21 cellular contexts compared by ENCODE assay signal in genomic region chr5:9251379-9251980, GRCh38.
A peak's percentile ranks its signal among the peaks of the same experiment; 100 is the strongest.
DNase-seq lines count a peak whose midpoint lies in the region; ATAC-seq and TF ChIP-seq lines count a peak whose summit lies in the region.
"Had no signal": no experiment of that assay in that cellular context is flagged by ENCODE, and none has a peak within 500 bp of the region (broad histone marks: within the 10 kb centered on the region; RNA-seq: fewer than 3 reads in every experiment).

No MANE protein-coding gene starts in this region.

- no peak for ATAC-seq in heart right ventricle
- no peak for ATAC-seq in HG03025 (IDR thresholded peaks at IDR 0.05; ENCODE audit: low FRiP score, unreplicated experiment)
- ATAC-seq: HepG2, left colon had no signal

- DNase-seq in HCEC 1CT (peak; percentile 82), SJSA1 (ENCODE audit: low read depth in 1 of 2, low spot score in 2 of 2) (no peak), epithelial cell of esophagus (ENCODE audit: low read depth) (peak; percentile 42), osteoblast (ENCODE audit: insufficient read length, low spot score, missing footprints) (peak; percentile 58), heart right ventricle (no peak), HEK293T (ENCODE audit: extremely low spot score) (no peak)
- no peak for DNase-seq in activated CD4-positive, alpha-beta T cell treated with anti-CD3 and anti-CD28 coated beads, Interleukin-2, amount 50 U/mL, for 4 hours
- DNase-seq: activated gamma-delta T cell; adrenal gland; caudate nucleus; CD8-positive, alpha-beta memory T cell; left colon; naive B cell; NCI-H2081 treated with DMSO at 0.1 percent for 48 hours; stimulated activated CD4-positive, alpha-beta T cell treated with anti-CD3 and anti-CD28 coated beads, Interleukin-12 subunit alpha, Interleukin-12 subunit beta, amount 100 ng/mL, for 4 hours; stomach; transverse colon had no signal

- no peak overlapping the region for H2AFZ ChIP-seq in osteoblast (ENCODE audit: low read length)

- H3K4me1 ChIP-seq in SJSA1 (replicated peaks) (peaks cover 44% of the 10 kb centered on the region), osteoblast (ENCODE audit: insufficient read depth, low read length) (peaks cover 4% of the 10 kb centered on the region), heart right ventricle (no peaks in the 10 kb centered on the region)
- H3K4me1 ChIP-seq: adrenal gland, stomach, transverse colon had no signal

- H3K27ac ChIP-seq in SJSA1, result 0 out of 2 replicates have a peak overlapping the region, but pooled peaks have one; percentile 2
- H3K27ac ChIP-seq in osteoblast (ENCODE audit: low read depth, low read length), result peak overlapping the region; percentile 39
- H3K27ac ChIP-seq in heart right ventricle, result no peak overlapping the region
- H3K27ac ChIP-seq: adrenal gland, epithelial cell of prostate, SK-N-MC, stomach, transverse colon had no signal

- POLR2A ChIA-PET in HEK293T (lab: Yijun Ruan, JAX), result no interaction called here

- H3K27me3 ChIP-seq in SJSA1 (replicated peaks), result no peaks in the 10 kb centered on the region
- no peaks in the 10 kb centered on the region for H3K27me3 ChIP-seq in osteoblast (ENCODE audit: insufficient read depth, low read length)
- H3K27me3 ChIP-seq in heart right ventricle, result no peaks in the 10 kb centered on the region
- H3K27me3 ChIP-seq: adrenal gland, stomach, transverse colon had no signal

- TF ChIP-seq CTCF in epithelial cell of esophagus (IDR thresholded peaks at IDR 0.05; ENCODE audit: insufficient read depth, low read depth, low read length, missing control alignments), result no peak
- no peak for TF ChIP-seq CTCF in osteoblast (IDR thresholded peaks at IDR 0.05; ENCODE audit: extremely low read depth, low read depth, low read length)
- no peak for TF ChIP-seq CTCF in heart right ventricle (IDR thresholded peaks at IDR 0.05)

- no peaks in the 10 kb centered on the region for H3K9me3 ChIP-seq in SJSA1 (replicated peaks)
- no peaks in the 10 kb centered on the region for H3K9me3 ChIP-seq in osteoblast (ENCODE audit: low read depth, low read length)
- no peaks in the 10 kb centered on the region for H3K9me3 ChIP-seq in heart right ventricle
- H3K9me3 ChIP-seq: adrenal gland, stomach, transverse colon had no signal

- H4K20me1 ChIP-seq in osteoblast (ENCODE audit: insufficient read depth, low read length), result no peaks in the 10 kb centered on the region

- H3K4me2 ChIP-seq in osteoblast (ENCODE audit: insufficient read depth, low read length), result no peak overlapping the region

- 87 to 93% methylated on average over 2 of the region's 2 CpGs for WGBS in heart right ventricle, 2 donors

- CTCF ChIA-PET in HEK293T (lab: Yijun Ruan, JAX), result no interaction called here

- intact Hi-C loops in heart right ventricle (cut with DNase I), result no loop called here

- no peaks in the 10 kb centered on the region for H3K36me3 ChIP-seq in SJSA1
- H3K36me3 ChIP-seq in osteoblast (ENCODE audit: insufficient read depth, low read length), result no peaks in the 10 kb centered on the region
- H3K36me3 ChIP-seq in heart right ventricle, result no peaks in the 10 kb centered on the region
- H3K36me3 ChIP-seq: adrenal gland, stomach, transverse colon had no signal

- H3K4me3 ChIP-seq in SJSA1 (no peak overlapping the region), epithelial cell of esophagus (ENCODE audit: low read length) (no peak overlapping the region), osteoblast (ENCODE audit: insufficient read depth, low read length) (no peak overlapping the region), heart right ventricle (no peak overlapping the region)
- H3K4me3 ChIP-seq: adrenal gland, SK-N-MC, stomach, transverse colon had no signal

- H3K79me2 ChIP-seq in osteoblast (ENCODE audit: insufficient read depth, low read length), result no peaks in the 10 kb centered on the region

TF ChIP-seq in HEK293T, 16 proteins besides CTCF, POLR2A, EP300 and RAD21:
- TF ChIP-seq HDGF (IDR thresholded peaks at IDR 0.05; ENCODE audit: borderline replicate concordance) (no peak), FOXA1 (IDR thresholded peaks at IDR 0.05) (no peak), NFRKB (IDR thresholded peaks at IDR 0.05) (no peak), BHLHE40 (IDR thresholded peaks at IDR 0.05; ENCODE audit: borderline replicate concordance) (no peak), SP1 (IDR thresholded peaks at IDR 0.05) (no peak), CTBP1 (IDR thresholded peaks at IDR 0.05; ENCODE audit: borderline replicate concordance) (no peak), ELF4 (IDR thresholded peaks at IDR 0.05) (no peak), FOXK2 (IDR thresholded peaks at IDR 0.05) (no peak), TARDBP (IDR thresholded peaks at IDR 0.05) (no peak), L3MBTL2 (conservative IDR thresholded peaks at IDR 0.05) (no peak), FOXM1 (IDR thresholded peaks at IDR 0.05; ENCODE audit: borderline replicate concordance) (no peak), PKNOX1 (IDR thresholded peaks at IDR 0.05) (no peak), ZNF384 (IDR thresholded peaks at IDR 0.05) (no peak), ARNT (IDR thresholded peaks at IDR 0.05) (no peak), SUZ12 (IDR thresholded peaks at IDR 0.05) (no peak), LEF1 (IDR thresholded peaks at IDR 0.05; ENCODE audit: borderline replicate concordance) (no peak)

Comparison
In these comparisons a context has a peak if more than half of its experiments do, and no peak if none do; other contexts are left out.
1. DNase-seq: peak in HCEC 1CT (single experiment), epithelial cell of esophagus (single experiment) and osteoblast (single experiment); none in SJSA1 (0 of 2), heart right ventricle (0 of 2), HEK293T (single experiment) and activated CD4-positive, alpha-beta T cell treated with anti-CD3 and anti-CD28 coated beads, Interleukin-2, amount 50 U/mL, for 4 hours (0 of 2).
2. H3K27ac ChIP-seq: peak in SJSA1 (single experiment) and osteoblast (single experiment); none in heart right ventricle (0 of 10).